ENCODE assay signal across 26 cellular contexts in the genomic region with DNA sequence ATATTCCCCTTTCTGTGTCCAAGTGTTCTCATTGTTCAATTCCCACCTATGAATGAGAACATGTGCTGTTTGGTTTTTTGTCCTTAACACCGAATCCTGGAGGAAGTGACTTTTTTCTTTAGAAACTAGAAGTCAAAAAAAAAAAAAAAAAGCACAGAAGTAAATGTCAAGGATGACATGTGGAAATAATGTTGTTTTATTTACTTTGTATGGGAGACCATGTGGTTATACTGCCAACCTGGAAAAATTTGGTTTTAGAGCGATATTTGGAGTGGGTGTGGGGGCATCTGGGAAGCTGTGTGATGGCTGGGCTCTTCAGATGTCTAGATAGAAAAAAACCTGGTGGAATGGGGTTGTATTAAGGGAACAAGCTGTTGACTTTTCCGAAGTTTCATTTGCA.
"Had no signal": no experiment of that assay in that cellular context is flagged by ENCODE, and none has a peak within 500 bp of the region (broad histone marks: within the 10 kb centered on the region; RNA-seq: fewer than 3 reads in every experiment).

No MANE protein-coding gene starts in this region.

- ATAC-seq: gastrocnemius medialis, heart right ventricle, left cardiac atrium, left lung, left ventricle myocardium superior, lower lobe of right lung, mucosa of descending colon had no signal

- H3K4me3 ChIP-seq: coronary artery, dorsolateral prefrontal cortex, esophagus squamous epithelium, gastrocnemius medialis, heart right ventricle, left lung, lower lobe of right lung, mucosa of descending colon had no signal

- H3K36me3 Mint-ChIP-seq: mesothelial cell of epicardium, naive B cell had no signal

- H3K27me3 Mint-ChIP-seq: naive B cell had no signal

- H3K27me3 ChIP-seq: gastrocnemius medialis, heart right ventricle, left lung had no signal

- FAIRE-seq: colon, endometrium, islet of Langerhans, keratinocyte had no signal

- H3K4me1 ChIP-seq: gastrocnemius medialis, heart right ventricle, left lung, lower lobe of right lung had no signal

- H3K27ac ChIP-seq: coronary artery, dorsolateral prefrontal cortex, epithelial cell of prostate, esophagus squamous epithelium, gastrocnemius medialis, heart right ventricle, left lung, lower lobe of right lung had no signal

- H3K4me1 Mint-ChIP-seq: naive B cell had no signal

- H3K36me3 ChIP-seq: esophagus squamous epithelium, gastrocnemius medialis, heart right ventricle, left lung, lower lobe of right lung had no signal

- H3K27ac Mint-ChIP-seq: mesothelial cell of epicardium had no signal

- H3K9me3 ChIP-seq: esophagus squamous epithelium, gastrocnemius medialis, heart right ventricle, left lung, lower lobe of right lung, mucosa of descending colon had no signal

- DNase-seq: dermis blood vessel endothelial cell; dorsolateral prefrontal cortex; effector CD4-positive, alpha-beta T cell; effector memory CD4-positive, alpha-beta T cell; erythroblast; esophagus squamous epithelium; foreskin fibroblast; foreskin melanocyte; gastrocnemius medialis; glutamatergic neuron; head of caudate nucleus; heart right ventricle; hippocampal formation; left cardiac atrium; left lung; left ventricle myocardium superior; lower lobe of right lung; mucosa of descending colon; naive B cell had no signal

- H3K4me3 Mint-ChIP-seq: mesothelial cell of epicardium, naive B cell had no signal
